ENCODE assay signal across 8 cellular contexts in the genomic region with DNA sequence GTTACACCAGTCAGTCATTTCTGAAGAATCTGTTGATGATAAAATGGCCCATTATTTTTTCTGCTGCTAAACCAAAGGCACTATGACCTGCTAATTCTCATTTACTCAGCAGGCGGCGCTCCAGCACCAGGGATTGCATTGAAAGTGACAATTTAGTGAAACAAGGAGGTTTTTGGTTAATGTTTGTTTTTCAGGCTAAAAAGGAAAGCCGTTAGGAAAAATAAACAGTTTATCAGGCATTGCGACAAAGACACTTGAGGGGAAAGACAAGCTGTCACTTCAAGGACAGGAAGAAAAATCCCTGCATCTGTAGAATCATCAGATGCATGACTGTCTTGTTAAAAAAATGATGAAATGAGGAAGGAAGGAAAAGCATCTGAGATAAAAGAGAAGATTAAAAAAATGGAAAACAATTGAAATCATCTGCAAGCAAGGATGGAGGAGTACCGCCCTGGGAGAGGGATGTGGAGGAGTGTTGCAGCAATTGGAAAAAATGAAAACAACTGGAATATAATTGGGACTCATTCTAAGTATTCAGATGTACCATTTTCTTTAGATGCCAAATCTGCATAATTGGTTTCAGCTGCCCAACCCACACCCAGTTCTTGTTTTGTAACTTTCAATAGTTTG. TPM values are rescaled to one million over a fixed set of nuclear protein-coding genes. Genes with fewer than 3 reads are reported as not detected.
A peak's percentile ranks its signal among the peaks of the same experiment; 100 is the strongest.
DNase-seq lines count a peak whose midpoint lies in the region; ATAC-seq and FAIRE-seq lines count a peak whose summit lies in the region.

No MANE protein-coding gene starts in this region.

- ATAC-seq in HG03457 (IDR thresholded peaks at IDR 0.05; ENCODE audit: unreplicated experiment): no peak

- H3K27me3 ChIP-seq in small intestine (ENCODE audit: control insufficient read depth in 2 of 2, insufficient read depth in 2 of 2, low read length in 2 of 2): no peaks in the 10 kb centered on the region

- in situ Hi-C loops in SK-MEL-5 (cut with HindIII; ENCODE audit: low pct_unique_long_range_greater_than_20kb, low sequenced_read_pairs): no loop called here

- no peaks in the 10 kb centered on the region for H3K9me3 ChIP-seq in small intestine (ENCODE audit: control insufficient read depth, low read depth)

- no peak overlapping the region for H3K4me3 ChIP-seq in small intestine (ENCODE audit: low read depth in 1 of 2, low read length in 2 of 2)

- FAIRE-seq in small intestine (lab: Jason Lieb, UNC): no peak

- H3K4me1 ChIP-seq in small intestine (ENCODE audit: control insufficient read depth in 2 of 2, insufficient read depth in 1 of 2, low read depth in 1 of 2, low read length in 1 of 2): no peaks in the 10 kb centered on the region

- H3K36me3 ChIP-seq in small intestine (ENCODE audit: control insufficient read depth in 2 of 2, insufficient read depth in 2 of 2, low read length in 2 of 2): no peaks in the 10 kb centered on the region

- H3K27ac ChIP-seq in small intestine (ENCODE audit: low read depth in 1 of 2, low read length in 1 of 2): no peak overlapping the region

- WGBS in small intestine, 3 donors: 7 to 12% (median 10%) methylated on average over 5 of the region's 5 CpGs

- DNase-seq in NOMO-1 (lab: John Stamatoyannopoulos, UW; ENCODE audit: unreplicated experiment in 2 of 2) (peak; percentile 2 to 51), NOMO-1 treated with dmso at 0.1 percent for 144 hours (lab: John Stamatoyannopoulos, UW; ENCODE audit: unreplicated experiment) (no peak), HS-5 (ENCODE audit: low read depth) (peak; percentile 26), SK-MEL-5 (ENCODE audit: low read depth, low spot score) (peak; percentile 72), amniotic epithelial cell (ENCODE audit: low read depth) (peak; percentile 45), hepatic stellate cell (ENCODE audit: low spot score) (peak; percentile 29), small intestine (peak; percentile 40)

RNA-seq across cellular contexts. Expression of a gene that starts 54.0 kb away (rescaled TPM):
- total RNA-seq in SK-MEL-5 (2014; rRNA removed; shearing (Covaris generic)): 26.9 and 33.3 TPM in 2 replicates
- polyA plus RNA-seq in SK-MEL-5 (2015; cell fraction: cytosol; rRNA removed): 18.7 and 24.3 TPM in 2 replicates
- polyA plus RNA-seq in SK-MEL-5 (2015; cell fraction: nucleus; rRNA removed): 9.7 and 16.2 TPM in 2 replicates
- polyA plus RNA-seq in small intestine: 10 to 100 TPM in 1 of 3 donors, 1 to 10 TPM in 2; 8.3 to 13.0 (median 9.8) TPM
